ENCODE assay signal across 8 cellular contexts in the genomic region with DNA sequence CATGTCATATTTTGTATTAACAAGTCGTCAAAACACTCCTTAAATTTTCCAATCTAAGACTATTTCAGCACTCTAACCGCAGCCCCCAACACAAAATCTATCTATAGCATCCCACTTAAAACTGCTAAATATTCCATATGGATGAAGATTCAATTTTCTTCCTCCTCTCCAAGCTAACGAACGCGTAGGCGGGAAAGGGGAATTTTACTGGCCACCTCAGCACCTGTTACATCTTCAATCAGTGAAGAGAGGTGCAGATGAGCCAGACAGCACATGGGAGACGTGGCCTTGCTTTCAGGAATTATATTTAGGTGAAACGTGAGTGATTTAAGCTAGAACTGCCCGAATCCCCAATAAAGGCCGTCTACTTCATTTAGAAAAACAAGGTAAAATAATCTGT. TPM values are rescaled to one million over a fixed set of nuclear protein-coding genes. Genes with fewer than 3 reads are reported as not detected.
A peak's percentile ranks its signal among the peaks of the same experiment; 100 is the strongest.
DNase-seq lines count a peak whose midpoint lies in the region; ATAC-seq and TF ChIP-seq lines count a peak whose summit lies in the region.

No MANE protein-coding gene starts in this region.

- peaks cover 11% of the 10 kb centered on the region for H3K79me1 ChIP-seq in trophoblast cell (ENCODE audit: low read length)

- peak overlapping the region; percentile 98 for H3K27ac ChIP-seq in DND-41 (ENCODE audit: low read length)
- H3K27ac ChIP-seq in KOPT-K1 (ENCODE audit: low read depth, low read length, poor library complexity, severe bottlenecking), result peak overlapping the region; percentile 95
- no peak overlapping the region for H3K27ac ChIP-seq in ectodermal cell (ENCODE audit: insufficient read depth, low read depth, low read length, poor library complexity, severe bottlenecking)
- no peak overlapping the region for H3K27ac ChIP-seq in trophoblast cell (ENCODE audit: low read depth, low read length)
- H3K27ac ChIP-seq in CD4-positive, alpha-beta T cell (ENCODE audit: low read depth, low read length), result no peak overlapping the region

- intact Hi-C loops in CD4-positive, alpha-beta T cell (cut with DNase I, micrococcal nuclease), result loop anchor here (1.0 to 10.0 kb wide), 4 partner anchors 11 to 1710 kb away; a partner anchor contains a TSS

- H3K9me3 ChIP-seq in DND-41 (ENCODE audit: insufficient read depth, low read length, severe bottlenecking) (no peaks in the 10 kb centered on the region), KOPT-K1 (ENCODE audit: insufficient read depth, low read length, poor library complexity, severe bottlenecking) (no peaks in the 10 kb centered on the region), ectodermal cell (ENCODE audit: control insufficient read depth, low read length) (no peaks in the 10 kb centered on the region), trophoblast cell (ENCODE audit: insufficient read depth, low read depth, low read length) (no peaks in the 10 kb centered on the region)
- no peaks in the 10 kb centered on the region for H3K9me3 ChIP-seq in CD4-positive, alpha-beta T cell (ENCODE audit: control insufficient read depth, low read length)

- H3K9ac ChIP-seq in DND-41 (ENCODE audit: low read depth, low read length) (peak overlapping the region; percentile 68), trophoblast cell (ENCODE audit: low read length) (peak overlapping the region; percentile 93)

- H4K91ac ChIP-seq in trophoblast cell (ENCODE audit: low read depth, low read length), result no peak overlapping the region

- no peak overlapping the region for H3K14ac ChIP-seq in trophoblast cell (ENCODE audit: low read length)

- peaks cover 33% of the 10 kb centered on the region for H3K36me3 Mint-ChIP-seq in CD4-positive, alpha-beta T cell (ENCODE audit: low read depth)

- H4K12ac ChIP-seq in trophoblast cell (ENCODE audit: low read depth, low read length), result peak overlapping the region; percentile 36

- H2BK120ac ChIP-seq in trophoblast cell (ENCODE audit: insufficient read depth, low read length, poor library complexity), result no peak overlapping the region

- H3K4me3 ChIP-seq in DND-41 (ENCODE audit: low read depth in 1 of 2, low read length in 2 of 2), result peak overlapping the region; percentile 43 to 66
- peak overlapping the region; percentile 84 for H3K4me3 ChIP-seq in ectodermal cell (ENCODE audit: insufficient read depth, low read depth, low read length)
- H3K4me3 ChIP-seq in trophoblast cell (ENCODE audit: low read depth, low read length), result peak overlapping the region; percentile 93

- no peak for TF ChIP-seq CTCF in DND-41 (IDR thresholded peaks at IDR 0.05; ENCODE audit: borderline replicate concordance, extremely low read depth, low read length, poor library complexity, severe bottlenecking)
- no peak for TF ChIP-seq CTCF in CD4-positive, alpha-beta T cell (IDR thresholded peaks at IDR 0.05)

- POLR2A ChIA-PET in CD4-positive, alpha-beta T cell (lab: Charles Lee), result interaction anchor here (2.0 to 3.1 kb wide), 4 partner anchors 11 to 76 kb away, joined by 8 to 43 read pairs (median 12); a partner anchor contains a TSS

- H2AFZ ChIP-seq in DND-41 (ENCODE audit: low read depth, low read length), result peak overlapping the region; percentile 92; the same call in 1 of the 2 replicates
- H2AFZ ChIP-seq in trophoblast cell (ENCODE audit: insufficient read depth, low read length, poor library complexity), result no peak overlapping the region

- no peak overlapping the region for H3K18ac ChIP-seq in trophoblast cell (ENCODE audit: low read length)

- H3K27me3 Mint-ChIP-seq in CD4-positive, alpha-beta T cell, result no peaks in the 10 kb centered on the region

- peaks cover 55% of the 10 kb centered on the region for H3K4me1 ChIP-seq in DND-41 (ENCODE audit: insufficient read depth, low read length)
- peaks cover 13% of the 10 kb centered on the region for H3K4me1 ChIP-seq in ectodermal cell (ENCODE audit: control insufficient read depth, insufficient read depth, low read length)
- peaks cover 4 to 5% of the 10 kb centered on the region in 2 experiments for H3K4me1 ChIP-seq in trophoblast cell (ENCODE audit: control insufficient read depth in 1 of 2, insufficient read depth in 2 of 2, low read length in 2 of 2)

- H4K8ac ChIP-seq in trophoblast cell (ENCODE audit: low read depth, low read length), result no peak overlapping the region

- H3K36me3 ChIP-seq in DND-41 (ENCODE audit: insufficient read depth, low read length), result peaks cover 27% of the 10 kb centered on the region
- H3K36me3 ChIP-seq in KOPT-K1 (ENCODE audit: insufficient read depth, low read length), result peaks cover 34% of the 10 kb centered on the region
- H3K36me3 ChIP-seq in ectodermal cell (ENCODE audit: control insufficient read depth, insufficient read depth, low read length), result no peaks in the 10 kb centered on the region
- no peaks in the 10 kb centered on the region for H3K36me3 ChIP-seq in trophoblast cell (ENCODE audit: control insufficient read depth in 1 of 2, insufficient read depth in 2 of 2, low read length in 2 of 2)

- CTCF ChIA-PET in CD4-positive, alpha-beta T cell (lab: Charles Lee), result interaction anchor here (1.3 kb wide), 1 partner anchor 19 kb away, joined by 5 read pairs; no protein-coding TSS in a partner anchor

- H3K4me2 ChIP-seq in DND-41 (ENCODE audit: insufficient read depth, low read length) (peak overlapping the region; percentile 73), trophoblast cell (ENCODE audit: low read length) (peak overlapping the region; percentile 99)

- no peaks in the 10 kb centered on the region for H3K9me3 Mint-ChIP-seq in CD4-positive, alpha-beta T cell

- H3K27me3 ChIP-seq in DND-41 (ENCODE audit: insufficient read depth, low read length, poor library complexity) (no peaks in the 10 kb centered on the region), ectodermal cell (ENCODE audit: control insufficient read depth, insufficient read depth, low read length, poor library complexity, severe bottlenecking) (no peaks in the 10 kb centered on the region), trophoblast cell (ENCODE audit: insufficient read depth, low read length) (no peaks in the 10 kb centered on the region)
- no peaks in the 10 kb centered on the region for H3K27me3 ChIP-seq in CD4-positive, alpha-beta T cell (ENCODE audit: control insufficient read depth, insufficient read depth, low read length)

- no peak for DNase-seq in DND-41
- no peak for DNase-seq in trophoblast cell
- DNase-seq in left lobe of liver (ENCODE audit: low spot score), result no peak
- DNase-seq in activated CD4-positive, CD25-positive, alpha-beta regulatory T cell treated with anti-CD3 and anti-CD28 coated beads, Interleukin-2, amount 50 U/mL, for 72 hours, result no peak
- DNase-seq in CD4-positive, alpha-beta T cell, result no peak

- no peak overlapping the region for H2BK12ac ChIP-seq in trophoblast cell (ENCODE audit: low read length)

- no peak overlapping the region for H2AK5ac ChIP-seq in trophoblast cell (ENCODE audit: low read length)

- H3K4ac ChIP-seq in trophoblast cell (ENCODE audit: low read depth, low read length), result peak overlapping the region; percentile 99

- H2BK5ac ChIP-seq in trophoblast cell (ENCODE audit: low read depth, low read length, poor library complexity), result no peak overlapping the region

- H3K23ac ChIP-seq in trophoblast cell (ENCODE audit: low read length), result no peak overlapping the region

- ATAC-seq in DND-41 (ENCODE audit: insufficient read depth, low read depth) (no peak), HG03457 (IDR thresholded peaks at IDR 0.05; ENCODE audit: unreplicated experiment) (no peak), left lobe of liver (no peak)
- no peak for ATAC-seq in CD4-positive, alpha-beta T cell (ENCODE audit: poor library complexity)

- H4K20me1 ChIP-seq in DND-41 (ENCODE audit: insufficient read depth, low read length), result peaks cover 38% of the 10 kb centered on the region; the same call in 1 of the 2 replicates

- WGBS in ectodermal cell, 2 experiments, result 3 to 4% methylated on average over 10 of the region's 10 CpGs
- WGBS in trophoblast cell (ENCODE audit: extremely low coverage, insufficient coverage, insufficient read length), result no CpG with 5 or more reads among the region's 10 CpGs

- H3K4me3 Mint-ChIP-seq in CD4-positive, alpha-beta T cell, result no peak overlapping the region

- peaks cover 87% of the 10 kb centered on the region for H3K79me2 ChIP-seq in DND-41 (ENCODE audit: insufficient read depth, low read length)
- peaks cover 10% of the 10 kb centered on the region for H3K79me2 ChIP-seq in trophoblast cell (ENCODE audit: control insufficient read depth, insufficient read depth, low read length, poor library complexity)

- H3K27ac Mint-ChIP-seq in CD4-positive, alpha-beta T cell, result no peak overlapping the region

- H3K4me1 Mint-ChIP-seq in CD4-positive, alpha-beta T cell (ENCODE audit: low read depth), result peaks cover 55% of the 10 kb centered on the region

RNA-seq across cellular contexts. Expression of a gene that starts 1.1 kb away (rescaled TPM):
- 137 TPM for polyA plus RNA-seq in ectodermal cell (2013, experiment 1 of 4)
- polyA plus RNA-seq in ectodermal cell (2013, experiment 2 of 4), result 182 TPM
- polyA plus RNA-seq in ectodermal cell (2013, experiment 3 of 4), result 119 TPM
- 134 TPM for polyA plus RNA-seq in ectodermal cell (2013, experiment 4 of 4)
- polyA plus RNA-seq in trophoblast cell (2013), result 32.7 and 33.0 TPM in 2 replicates
- 10.7 TPM for total RNA-seq in left lobe of liver
- total RNA-seq in CD4-positive, alpha-beta T cell, result 10 to 100 TPM; 67.3 to 68.0 TPM

Comparison
In these comparisons a context has a peak if more than half of its experiments do, and no peak if none do; other contexts are left out.
1. H3K27ac ChIP-seq: peak in DND-41 (single experiment) and KOPT-K1 (single experiment); none in ectodermal cell (single experiment), trophoblast cell (single experiment) and CD4-positive, alpha-beta T cell (single experiment).
2. Peak in every context shown above with its lines, with median percentiles within 50 percentile points of each other: H3K4me3 ChIP-seq.